20 cellular contexts compared by ENCODE assay signal in genomic region chr18:13570216-13570615, GRCh38.
DNase-seq lines count a peak whose midpoint lies in the region; TF ChIP-seq lines count a peak whose summit lies in the region.
"Had no signal": no experiment of that assay in that cellular context is flagged by ENCODE, and none has a peak within 500 bp of the region (broad histone marks: within the 10 kb centered on the region; RNA-seq: fewer than 3 reads in every experiment).

No MANE protein-coding gene starts in this region.

- no peaks in the 10 kb centered on the region for H3K36me3 ChIP-seq in OCI-LY1 (ENCODE audit: insufficient read depth, low read length)
- H3K36me3 ChIP-seq: neural progenitor cell, right lobe of liver had no signal

- H3K4me2 ChIP-seq in OCI-LY1 (ENCODE audit: low read length) = no peak overlapping the region
- H3K4me2 ChIP-seq: neural progenitor cell had no signal

- DNase-seq in activated CD8-positive, alpha-beta memory T cell treated with anti-CD3 and anti-CD28 coated beads, Interleukin-2, amount 50 U/mL, for 48 hours = peak; percentile 63
- DNase-seq in activated CD8-positive, alpha-beta memory T cell treated with anti-CD3 and anti-CD28 coated beads for 24 hours = no peak
- DNase-seq in islet precursor cell (peak; percentile 89), superior temporal gyrus (ENCODE audit: extremely low spot score) (peak; percentile 7), NOMO-1 treated with DMSO at 0.1 percent for 48 hours (lab: John Stamatoyannopoulos, UW; ENCODE audit: unreplicated experiment) (no peak)
- no peak for DNase-seq in stimulated activated naive CD4-positive, alpha-beta T cell (lab: John Stamatoyannopoulos, UW)
- DNase-seq in stimulated activated CD4-positive, alpha-beta T cell treated with anti-CD3 and anti-CD28 coated beads, Interleukin-4, amount 100 ng/mL, for 4 hours = no peak
- DNase-seq: activated CD4-positive, alpha-beta T cell treated with anti-CD3 and anti-CD28 coated beads, Interleukin-2, amount 50 U/mL, for 4 hours; activated naive CD4-positive, alpha-beta T cell treated with anti-CD3 and anti-CD28 coated beads for 36 hours; Caco-2; DMS79; KBM-7; NCI-H146; NCI-H2171; NCI-H526 treated with DMSO at 0.1 percent for 48 hours; right lobe of liver had no signal

- H3K9me2 ChIP-seq in OCI-LY1 (ENCODE audit: low read depth, low read length) = no peaks in the 10 kb centered on the region

- H4K20me1 ChIP-seq in OCI-LY1 (ENCODE audit: insufficient read depth, low read length) = no peaks in the 10 kb centered on the region

- TF ChIP-seq CTCF in OCI-LY1 (IDR thresholded peaks at IDR 0.05; ENCODE audit: low read length) = no peak

- H3K9me3 ChIP-seq in OCI-LY1 (ENCODE audit: low read length) = no peaks in the 10 kb centered on the region
- H3K9me3 ChIP-seq: Caco-2, right lobe of liver had no signal

- peaks cover 48% of the 10 kb centered on the region for H3K4me1 ChIP-seq in OCI-LY1 (ENCODE audit: insufficient read depth, low read length, severe bottlenecking)
- H3K4me1 ChIP-seq: Caco-2, neural progenitor cell, right lobe of liver had no signal

- no peak overlapping the region for H3K4me3 ChIP-seq in OCI-LY1 (ENCODE audit: low read depth, low read length, poor library complexity, severe bottlenecking)
- H3K4me3 ChIP-seq: lung, neural progenitor cell, right lobe of liver had no signal

- H2AFZ ChIP-seq in OCI-LY1 (ENCODE audit: low read length) = no peak overlapping the region
- H2AFZ ChIP-seq: neural progenitor cell had no signal

- no peaks in the 10 kb centered on the region for H3K27me3 ChIP-seq in OCI-LY1 (ENCODE audit: insufficient read depth, low read length)
- H3K27me3 ChIP-seq: neural progenitor cell, right lobe of liver had no signal

- peaks cover 13% of the 10 kb centered on the region for H3F3A ChIP-seq in OCI-LY1 (ENCODE audit: insufficient read depth, low read length)

- no peaks in the 10 kb centered on the region for H3K79me2 ChIP-seq in OCI-LY1 (ENCODE audit: insufficient read depth, low read length)

- H3K27ac ChIP-seq in OCI-LY1 (ENCODE audit: low read depth, low read length, poor library complexity, severe bottlenecking) = peak overlapping the region; percentile 2
- H3K27ac ChIP-seq: neural progenitor cell, right lobe of liver, VCaP had no signal

- H3K9ac ChIP-seq in OCI-LY1 (ENCODE audit: low read length) = no peak overlapping the region
- H3K9ac ChIP-seq: neural progenitor cell had no signal

Comparison
In these comparisons a context has a peak if more than half of its experiments do, and no peak if none do; other contexts are left out.
1. DNase-seq: peak in activated CD8-positive, alpha-beta memory T cell treated with anti-CD3 and anti-CD28 coated beads, Interleukin-2, amount 50 U/mL, for 48 hours (single experiment), islet precursor cell (single experiment) and superior temporal gyrus (single experiment); none in activated CD8-positive, alpha-beta memory T cell treated with anti-CD3 and anti-CD28 coated beads for 24 hours (single experiment), stimulated activated naive CD4-positive, alpha-beta T cell (0 of 6), NOMO-1 treated with DMSO at 0.1 percent for 48 hours (single experiment) and stimulated activated CD4-positive, alpha-beta T cell treated with anti-CD3 and anti-CD28 coated beads, Interleukin-4, amount 100 ng/mL, for 4 hours (0 of 2).